In the genomic region with DNA sequence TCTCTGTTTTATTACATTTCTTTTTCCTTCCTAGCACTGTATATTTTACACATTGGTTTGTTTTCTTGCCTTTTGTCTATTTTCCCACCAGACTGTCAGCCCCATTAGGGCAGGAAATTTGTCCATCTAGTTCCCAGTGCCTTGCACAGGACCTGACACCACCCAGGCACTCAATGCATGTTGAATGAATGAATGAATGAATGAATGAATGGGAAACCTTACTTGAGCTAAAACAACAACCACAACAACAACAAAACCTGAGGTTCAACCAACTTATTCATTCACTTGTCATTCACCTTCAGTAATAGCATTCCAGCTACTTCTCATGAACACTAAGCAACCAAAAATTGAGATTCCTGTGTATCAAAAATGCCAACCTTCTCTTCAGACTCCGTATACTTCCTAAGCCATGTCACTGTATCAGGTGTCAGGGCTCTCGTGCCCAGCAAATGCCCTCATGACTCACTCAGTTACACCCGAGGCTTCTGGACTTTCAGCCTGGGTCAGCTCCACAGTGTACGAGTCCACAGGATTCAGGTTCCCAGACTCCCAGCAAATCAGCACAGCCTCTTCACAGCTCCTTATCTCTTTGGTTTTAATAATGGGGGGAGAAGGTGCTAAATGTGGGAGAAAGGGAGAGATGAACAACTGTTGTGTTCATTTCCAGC, we compare ENCODE assay signal across 23 cellular contexts. TPM values are rescaled to one million over a fixed set of nuclear protein-coding genes. Genes with fewer than 3 reads are reported as not detected.
DNase-seq lines count a peak whose midpoint lies in the region; ATAC-seq and TF ChIP-seq lines count a peak whose summit lies in the region.
"Had no signal": no experiment of that assay in that cellular context is flagged by ENCODE, and none has a peak within 500 bp of the region (broad histone marks: within the 10 kb centered on the region; RNA-seq: fewer than 3 reads in every experiment).

No MANE protein-coding gene starts in this region.

- no peak overlapping the region for H3K9ac ChIP-seq in SK-N-SH

- H3K9me3 ChIP-seq in breast epithelium (no peaks in the 10 kb centered on the region), SK-N-SH (no peaks in the 10 kb centered on the region)
- H3K9me3 ChIP-seq: sigmoid colon, tibial nerve had no signal

- POLR2A ChIA-PET in MCF 10A (lab: Yijun Ruan, JAX) (interaction anchor here (0.7 to 2.4 kb wide), 3 partner anchors 18 to 1034 kb away, joined by 3 to 14 read pairs (median 4); no protein-coding TSS in a partner anchor), SK-N-SH (lab: Yijun Ruan, JAX) (no interaction called here)

- no peak for TF ChIP-seq POLR2A in breast epithelium (IDR thresholded peaks at IDR 0.05)

- intact Hi-C loops in MCF 10A (cut with micrococcal nuclease) (no loop called here), breast epithelium (cut with DNase I; ENCODE audit: low total_unique reads) (no loop called here)

- H3F3A ChIP-seq in SK-N-SH (replicated peaks; ENCODE audit: insufficient read depth): no peaks in the 10 kb centered on the region

- no peaks in the 10 kb centered on the region for H4K20me1 ChIP-seq in SK-N-SH (ENCODE audit: insufficient read depth)

- no peak overlapping the region for H3K4me3 ChIP-seq in breast epithelium
- no peak overlapping the region for H3K4me3 ChIP-seq in SK-N-SH (ENCODE audit: low read depth in 2 of 2, low read length in 1 of 2)
- no peak overlapping the region for H3K4me3 ChIP-seq in fibroblast of villous mesenchyme (ENCODE audit: low read depth, low read length)
- H3K4me3 ChIP-seq: sigmoid colon, tibial nerve had no signal

- no peaks in the 10 kb centered on the region for H3K27me3 ChIP-seq in breast epithelium
- no peaks in the 10 kb centered on the region for H3K27me3 ChIP-seq in SK-N-SH (ENCODE audit: insufficient read depth)
- H3K27me3 ChIP-seq: sigmoid colon, tibial nerve had no signal

- H3K9me2 ChIP-seq in SK-N-SH: no peaks in the 10 kb centered on the region

- H3K4me1 Mint-ChIP-seq in MCF 10A (ENCODE audit: insufficient read depth, unreplicated experiment): peaks cover 6% of the 10 kb centered on the region
- peaks cover 5% of the 10 kb centered on the region for H3K4me1 Mint-ChIP-seq in stimulated activated effector memory CD8-positive, alpha-beta T cell treated with anti-CD3 and anti-CD28 coated beads, Interleukin-12 subunit alpha, Interleukin-12 subunit beta, amount 100 ng/mL, for 72 hours
- peaks cover 4% of the 10 kb centered on the region for H3K4me1 Mint-ChIP-seq in activated T-cell treated with anti-CD3 and anti-CD28 coated beads, Interleukin-2, amount 50 U/mL, for 72 hours (ENCODE audit: low read depth)
- H3K4me1 Mint-ChIP-seq: activated naive CD8-positive, alpha-beta T cell treated with anti-CD3 and anti-CD28 coated beads for 36 hours; mesothelial cell of epicardium had no signal

- no peak for TF ChIP-seq RAD21 in SK-N-SH (IDR thresholded peaks at IDR 0.05; ENCODE audit: low read length)

- H3K27ac Mint-ChIP-seq in MCF 10A (ENCODE audit: low read depth, unreplicated experiment): peak overlapping the region; percentile 10
- H3K27ac Mint-ChIP-seq in stimulated activated effector memory CD8-positive, alpha-beta T cell treated with anti-CD3 and anti-CD28 coated beads, Interleukin-12 subunit alpha, Interleukin-12 subunit beta, amount 100 ng/mL, for 72 hours: peak overlapping the region; percentile 36
- H3K27ac Mint-ChIP-seq in activated T-cell treated with anti-CD3 and anti-CD28 coated beads, Interleukin-2, amount 50 U/mL, for 72 hours: no peak overlapping the region
- H3K27ac Mint-ChIP-seq: activated naive CD8-positive, alpha-beta T cell treated with anti-CD3 and anti-CD28 coated beads for 36 hours; activated T-cell treated with anti-CD3 and anti-CD28 coated beads, Interleukin-2, amount 50 U/mL, for 24 hours; effector memory CD8-positive, alpha-beta T cell; mesothelial cell of epicardium; stimulated activated memory B cell treated with anti-CD40 and anti-IgM and Interleukin-4, amounts not matched to agents 10 μg/mL and 1 μg/mL and 100 μg/mL, for 72 hours had no signal

- no peaks in the 10 kb centered on the region for H3K27me3 Mint-ChIP-seq in MCF 10A (ENCODE audit: insufficient read depth, unreplicated experiment)
- peaks cover 8% of the 10 kb centered on the region for H3K27me3 Mint-ChIP-seq in activated T-cell treated with anti-CD3 and anti-CD28 coated beads, Interleukin-2, amount 50 U/mL, for 72 hours (ENCODE audit: low read depth)
- H3K27me3 Mint-ChIP-seq: activated naive CD8-positive, alpha-beta T cell treated with anti-CD3 and anti-CD28 coated beads for 36 hours; activated T-cell treated with anti-CD3 and anti-CD28 coated beads, Interleukin-2, amount 50 U/mL, for 24 hours; CD8-positive, alpha-beta memory T cell; stimulated activated memory B cell treated with anti-CD40 and anti-IgM and Interleukin-4, amounts not matched to agents 10 μg/mL and 1 μg/mL and 100 μg/mL, for 72 hours had no signal

- 35% methylated on average over 3 of the region's 4 CpGs for WGBS in SK-N-SH (ENCODE audit: low lambda C conversion rate)

- no peak overlapping the region for H3K27ac ChIP-seq in breast epithelium
- H3K27ac ChIP-seq in SK-N-SH (ENCODE audit: low read depth in 2 of 2, low read length in 1 of 2): no peak overlapping the region
- H3K27ac ChIP-seq: sigmoid colon, tibial nerve had no signal

- CTCF ChIA-PET in MCF 10A (lab: Yijun Ruan, JAX): interaction anchor here (0.6 to 1.4 kb wide), 4 partner anchors 13 to 161 kb away, joined by 3 read pairs; no protein-coding TSS in a partner anchor
- CTCF ChIA-PET in SK-N-SH (lab: Yijun Ruan, JAX): interaction anchor here (0.9 to 1.3 kb wide), 3 partner anchors 10 to 243 kb away, joined by 3 read pairs; a partner anchor contains a TSS

- ATAC-seq in stimulated activated effector memory CD8-positive, alpha-beta T cell treated with anti-CD3 and anti-CD28 coated beads, Interleukin-12 subunit alpha, Interleukin-12 subunit beta, amount 100 ng/mL, for 72 hours: no peak
- no peak for ATAC-seq in HG02798 (IDR thresholded peaks at IDR 0.05; ENCODE audit: poor library complexity, unreplicated experiment)
- no peak for ATAC-seq in activated T-cell treated with anti-CD3 and anti-CD28 coated beads, Interleukin-2, amount 50 U/mL, for 72 hours (replicated peaks in 1 of 2)
- ATAC-seq: effector memory CD8-positive, alpha-beta T cell; stimulated activated memory B cell treated with anti-CD40 and anti-IgM and Interleukin-4, amounts not matched to agents 10 μg/mL and 1 μg/mL and 100 μg/mL, for 72 hours had no signal

- H3K4me2 ChIP-seq in SK-N-SH: no peak overlapping the region

- TF ChIP-seq CTCF in MCF 10A (IDR thresholded peaks at IDR 0.05; ENCODE audit: unreplicated experiment) (no peak), breast epithelium (IDR thresholded peaks at IDR 0.05) (no peak), SK-N-SH (IDR thresholded peaks at IDR 0.05) (no peak), fibroblast of villous mesenchyme (IDR thresholded peaks at IDR 0.05; ENCODE audit: insufficient read depth, low read depth, low read length) (no peak)

- DNase-seq in MCF 10A (ENCODE audit: unreplicated experiment): peak; percentile 35
- no peak for DNase-seq in breast epithelium (ENCODE audit: low spot score in 2 of 2)
- no peak for DNase-seq in SK-N-SH
- DNase-seq in fibroblast of villous mesenchyme (ENCODE audit: low read depth): peak; percentile 6
- DNase-seq in stimulated activated effector memory CD8-positive, alpha-beta T cell treated with anti-CD3 and anti-CD28 coated beads, Interleukin-12 subunit alpha, Interleukin-12 subunit beta, amount 100 ng/mL, for 72 hours (ENCODE audit: low spot score in 2 of 2): no peak
- DNase-seq in activated T-cell treated with anti-CD3 and anti-CD28 coated beads, Interleukin-2, amount 50 U/mL, for 72 hours: no peak
- no peak for DNase-seq in NCI-H146 (lab: John Stamatoyannopoulos, UW)
- DNase-seq: activated CD4-positive, alpha-beta T cell treated with anti-CD3 and anti-CD28 coated beads, Interleukin-2, amount 50 U/mL, for 48 hours; activated naive CD8-positive, alpha-beta T cell treated with anti-CD3 and anti-CD28 coated beads for 36 hours; activated T-cell treated with anti-CD3 and anti-CD28 coated beads, Interleukin-2, amount 50 U/mL, for 24 hours; CD8-positive, alpha-beta memory T cell; central memory CD4-positive, alpha-beta T cell; effector memory CD8-positive, alpha-beta T cell; GDM1; head of caudate nucleus; islet precursor cell; NCI-H1092 treated with DMSO at 0.1 percent for 48 hours; sigmoid colon had no signal

- H3K4me3 Mint-ChIP-seq in MCF 10A (ENCODE audit: unreplicated experiment): no peak overlapping the region
- H3K4me3 Mint-ChIP-seq in stimulated activated effector memory CD8-positive, alpha-beta T cell treated with anti-CD3 and anti-CD28 coated beads, Interleukin-12 subunit alpha, Interleukin-12 subunit beta, amount 100 ng/mL, for 72 hours: no peak overlapping the region
- H3K4me3 Mint-ChIP-seq in activated T-cell treated with anti-CD3 and anti-CD28 coated beads, Interleukin-2, amount 50 U/mL, for 72 hours: no peak overlapping the region
- H3K4me3 Mint-ChIP-seq: activated naive CD8-positive, alpha-beta T cell treated with anti-CD3 and anti-CD28 coated beads for 36 hours; activated T-cell treated with anti-CD3 and anti-CD28 coated beads, Interleukin-2, amount 50 U/mL, for 24 hours; CD8-positive, alpha-beta memory T cell; effector memory CD8-positive, alpha-beta T cell; mesothelial cell of epicardium; stimulated activated memory B cell treated with anti-CD40 and anti-IgM and Interleukin-4, amounts not matched to agents 10 μg/mL and 1 μg/mL and 100 μg/mL, for 72 hours had no signal

- no peaks in the 10 kb centered on the region for H3K36me3 ChIP-seq in breast epithelium
- H3K36me3 ChIP-seq in SK-N-SH (replicated peaks in 1 of 2; ENCODE audit: control insufficient read depth in 1 of 2, insufficient read depth in 2 of 2, low read length in 1 of 2): peaks cover 0 to 3% of the 10 kb centered on the region in 2 experiments

- no TSS peak for BruUV-seq in MCF 10A (replicated peaks; lab: Mats Ljungman, UMichigan)

- no peaks in the 10 kb centered on the region for H3K9me3 Mint-ChIP-seq in MCF 10A (ENCODE audit: unreplicated experiment)
- no peaks in the 10 kb centered on the region for H3K9me3 Mint-ChIP-seq in stimulated activated effector memory CD8-positive, alpha-beta T cell treated with anti-CD3 and anti-CD28 coated beads, Interleukin-12 subunit alpha, Interleukin-12 subunit beta, amount 100 ng/mL, for 72 hours
- no peaks in the 10 kb centered on the region for H3K9me3 Mint-ChIP-seq in activated T-cell treated with anti-CD3 and anti-CD28 coated beads, Interleukin-2, amount 50 U/mL, for 72 hours
- H3K9me3 Mint-ChIP-seq: activated naive CD8-positive, alpha-beta T cell treated with anti-CD3 and anti-CD28 coated beads for 36 hours; activated T-cell treated with anti-CD3 and anti-CD28 coated beads, Interleukin-2, amount 50 U/mL, for 24 hours; CD8-positive, alpha-beta memory T cell; effector memory CD8-positive, alpha-beta T cell; mesothelial cell of epicardium had no signal

- no peaks in the 10 kb centered on the region for H3K4me1 ChIP-seq in breast epithelium
- no peaks in the 10 kb centered on the region for H3K4me1 ChIP-seq in SK-N-SH (ENCODE audit: control insufficient read depth in 1 of 2, insufficient read depth in 2 of 2, low read depth in 1 of 2, low read length in 1 of 2)
- H3K4me1 ChIP-seq: sigmoid colon had no signal

- H2AFZ ChIP-seq in SK-N-SH (ENCODE audit: low read depth): no peak overlapping the region

- TF ChIP-seq EP300 in SK-N-SH (IDR thresholded peaks at IDR 0.05; ENCODE audit: borderline replicate concordance in 1 of 2, low read depth in 1 of 2, low read length in 1 of 2): no peak

- H3K36me3 Mint-ChIP-seq in MCF 10A (ENCODE audit: insufficient read depth, unreplicated experiment): no peaks in the 10 kb centered on the region
- peaks cover 5% of the 10 kb centered on the region for H3K36me3 Mint-ChIP-seq in stimulated activated effector memory CD8-positive, alpha-beta T cell treated with anti-CD3 and anti-CD28 coated beads, Interleukin-12 subunit alpha, Interleukin-12 subunit beta, amount 100 ng/mL, for 72 hours
- peaks cover 0 to 5% of the 10 kb centered on the region in 2 donors for H3K36me3 Mint-ChIP-seq in activated T-cell treated with anti-CD3 and anti-CD28 coated beads, Interleukin-2, amount 50 U/mL, for 72 hours (ENCODE audit: insufficient read depth in 2 of 2)
- H3K36me3 Mint-ChIP-seq: mesothelial cell of epicardium had no signal

- no peaks in the 10 kb centered on the region for H3K79me2 ChIP-seq in SK-N-SH (ENCODE audit: insufficient read depth)

RNA-seq across cellular contexts. Expression of a gene that starts 37.3 kb away (rescaled TPM):
- total RNA-seq in MCF 10A (2022) (not detected in 2 replicates), breast epithelium (1 to 10 TPM in 1 of 3 donors, under 1 TPM in 1, not detected in 1; under 0.01 to 1.6 TPM), fibroblast of villous mesenchyme (not detected in 2 replicates)
- polyA plus RNA-seq in SK-N-SH (2012; rRNA removed): not detected in 2 replicates
- not detected in 2 replicates for polyA plus RNA-seq in SK-N-SH (2012; cell fraction: cytosol; rRNA removed)
- not detected in 2 replicates for polyA plus RNA-seq in SK-N-SH (2012; cell fraction: nucleus; rRNA removed)
- total RNA-seq in activated T-cell treated with anti-CD3 and anti-CD28 coated beads, Interleukin-2, amount 50 U/mL, for 72 hours: not detected
- total RNA-seq: A673; activated naive CD8-positive, alpha-beta T cell treated with anti-CD3 and anti-CD28 coated beads for 36 hours; CD8-positive, alpha-beta memory T cell; mesothelial cell of epicardium; sigmoid colon had no signal
- polyA plus RNA-seq: sigmoid colon had no signal

RNA-seq across cellular contexts. Expression of a gene that starts 40.9 kb away (rescaled TPM):
- total RNA-seq in MCF 10A (2022): 8.2 and 10.1 TPM in 2 replicates
- 10 to 100 TPM; 10.8 to 12.9 (median 11.0) TPM for total RNA-seq in breast epithelium
- polyA plus RNA-seq in SK-N-SH (2012; rRNA removed): 1.9 and 2.3 TPM in 2 replicates
- polyA plus RNA-seq in SK-N-SH (2012; cell fraction: cytosol; rRNA removed): 2.3 and 2.4 TPM in 2 replicates
- 2.7 and 4.0 TPM in 2 replicates for polyA plus RNA-seq in SK-N-SH (2012; cell fraction: nucleus; rRNA removed)
- 5.8 and 7.8 TPM in 2 replicates for total RNA-seq in fibroblast of villous mesenchyme
- 1 to 10 TPM; 5.9 to 8.2 TPM for total RNA-seq in activated T-cell treated with anti-CD3 and anti-CD28 coated beads, Interleukin-2, amount 50 U/mL, for 72 hours

RNA-seq across cellular contexts. Expression of a gene that starts 58.9 kb away (rescaled TPM):
- total RNA-seq in MCF 10A (2022) (6.1 and 7.5 TPM in 2 replicates), breast epithelium (1 to 10 TPM; 4.6 to 8.0 (median 5.3) TPM), fibroblast of villous mesenchyme (0.43 and 0.64 TPM in 2 replicates)
- polyA plus RNA-seq in SK-N-SH (2012; rRNA removed): 0.77 and 1.8 TPM in 2 replicates
- 1.7 and 2.0 TPM in 2 replicates for polyA plus RNA-seq in SK-N-SH (2012; cell fraction: cytosol; rRNA removed)
- 8.2 and 12.4 TPM in 2 replicates for polyA plus RNA-seq in SK-N-SH (2012; cell fraction: nucleus; rRNA removed)
- 1 to 10 TPM; 1.7 to 7.5 TPM for total RNA-seq in activated T-cell treated with anti-CD3 and anti-CD28 coated beads, Interleukin-2, amount 50 U/mL, for 72 hours
- polyA plus RNA-seq: CD8-positive, alpha-beta memory T cell had no signal

Comparison
In these comparisons a context has a peak if more than half of its experiments do, and no peak if none do; other contexts are left out.
1. DNase-seq: peak in MCF 10A (single experiment) and fibroblast of villous mesenchyme (single experiment); none in breast epithelium (0 of 2), SK-N-SH (single experiment), stimulated activated effector memory CD8-positive, alpha-beta T cell treated with anti-CD3 and anti-CD28 coated beads, Interleukin-12 subunit alpha, Interleukin-12 subunit beta, amount 100 ng/mL, for 72 hours (0 of 2), activated T-cell treated with anti-CD3 and anti-CD28 coated beads, Interleukin-2, amount 50 U/mL, for 72 hours (0 of 2) and NCI-H146 (single experiment).